Comparison of ENCODE assay signal across 24 cellular contexts in genomic region chr14:56870336-56870735, GRCh38.
"Had no signal": no experiment of that assay in that cellular context is flagged by ENCODE, and none has a peak within 500 bp of the region (broad histone marks: within the 10 kb centered on the region; RNA-seq: fewer than 3 reads in every experiment).

No MANE protein-coding gene starts in this region.

- H3K27me3 Mint-ChIP-seq: effector memory CD8-positive, alpha-beta T cell had no signal

- H3K4me1 ChIP-seq: colonic mucosa, foreskin keratinocyte, gastrocnemius medialis, heart right ventricle, left lung, lower lobe of right lung had no signal

- H3K4me3 ChIP-seq: colonic mucosa, gastrocnemius medialis, heart right ventricle, left lung, lower lobe of right lung, mucosa of descending colon had no signal

- DNase-seq: colonic mucosa; cortex of kidney; effector CD8-positive, alpha-beta T cell; effector memory CD8-positive, alpha-beta T cell; erythroblast; foreskin keratinocyte; gastrocnemius medialis; glutamatergic neuron; head of caudate nucleus; heart right ventricle; hippocampal formation; left cardiac atrium; left lung; left ventricle myocardium superior; lower lobe of right lung; mesenchymal stem cell; mucosa of descending colon; naive B cell; naive thymus-derived CD8-positive, alpha-beta T cell had no signal

- H3K27ac Mint-ChIP-seq: dendritic cell treated with granulocyte-macrophage colony-stimulating factor and Interleukin-4, amounts not matched to agents 40 ng/mL and 50 ng/mL, for 4 days; effector memory CD8-positive, alpha-beta T cell; endodermal cell; mesothelial cell of epicardium; naive B cell; naive thymus-derived CD8-positive, alpha-beta T cell had no signal

- H3K36me3 Mint-ChIP-seq: mesothelial cell of epicardium; naive B cell; naive thymus-derived CD8-positive, alpha-beta T cell had no signal

- H3K4me3 Mint-ChIP-seq: dendritic cell treated with granulocyte-macrophage colony-stimulating factor and Interleukin-4, amounts not matched to agents 40 ng/mL and 50 ng/mL, for 4 days; effector memory CD8-positive, alpha-beta T cell; endodermal cell; mesothelial cell of epicardium; naive B cell; naive thymus-derived CD8-positive, alpha-beta T cell had no signal

- H3K4me1 Mint-ChIP-seq: mesothelial cell of epicardium; naive B cell; naive thymus-derived CD8-positive, alpha-beta T cell had no signal

- H3K36me3 ChIP-seq: colonic mucosa, gastrocnemius medialis, heart right ventricle, left lung, lower lobe of right lung had no signal

- H3K9me3 Mint-ChIP-seq: dendritic cell treated with granulocyte-macrophage colony-stimulating factor and Interleukin-4, amounts not matched to agents 40 ng/mL and 50 ng/mL, for 4 days; effector memory CD8-positive, alpha-beta T cell; endodermal cell; mesothelial cell of epicardium had no signal

- H3K27me3 ChIP-seq: colonic mucosa, foreskin keratinocyte, gastrocnemius medialis, left lung had no signal

- H3K27ac ChIP-seq: colonic mucosa, epithelial cell of prostate, foreskin keratinocyte, gastrocnemius medialis, heart right ventricle, left lung, lower lobe of right lung had no signal

- H3K9me3 ChIP-seq: colonic mucosa, gastrocnemius medialis, heart right ventricle, left lung, lower lobe of right lung, mucosa of descending colon had no signal

- ATAC-seq: effector memory CD8-positive, alpha-beta T cell; esophagus mucosa; foreskin keratinocyte; gastrocnemius medialis; heart right ventricle; left cardiac atrium; left lung; left ventricle myocardium superior; lower lobe of right lung; mucosa of descending colon; naive thymus-derived CD8-positive, alpha-beta T cell had no signal
